In the genomic region with DNA sequence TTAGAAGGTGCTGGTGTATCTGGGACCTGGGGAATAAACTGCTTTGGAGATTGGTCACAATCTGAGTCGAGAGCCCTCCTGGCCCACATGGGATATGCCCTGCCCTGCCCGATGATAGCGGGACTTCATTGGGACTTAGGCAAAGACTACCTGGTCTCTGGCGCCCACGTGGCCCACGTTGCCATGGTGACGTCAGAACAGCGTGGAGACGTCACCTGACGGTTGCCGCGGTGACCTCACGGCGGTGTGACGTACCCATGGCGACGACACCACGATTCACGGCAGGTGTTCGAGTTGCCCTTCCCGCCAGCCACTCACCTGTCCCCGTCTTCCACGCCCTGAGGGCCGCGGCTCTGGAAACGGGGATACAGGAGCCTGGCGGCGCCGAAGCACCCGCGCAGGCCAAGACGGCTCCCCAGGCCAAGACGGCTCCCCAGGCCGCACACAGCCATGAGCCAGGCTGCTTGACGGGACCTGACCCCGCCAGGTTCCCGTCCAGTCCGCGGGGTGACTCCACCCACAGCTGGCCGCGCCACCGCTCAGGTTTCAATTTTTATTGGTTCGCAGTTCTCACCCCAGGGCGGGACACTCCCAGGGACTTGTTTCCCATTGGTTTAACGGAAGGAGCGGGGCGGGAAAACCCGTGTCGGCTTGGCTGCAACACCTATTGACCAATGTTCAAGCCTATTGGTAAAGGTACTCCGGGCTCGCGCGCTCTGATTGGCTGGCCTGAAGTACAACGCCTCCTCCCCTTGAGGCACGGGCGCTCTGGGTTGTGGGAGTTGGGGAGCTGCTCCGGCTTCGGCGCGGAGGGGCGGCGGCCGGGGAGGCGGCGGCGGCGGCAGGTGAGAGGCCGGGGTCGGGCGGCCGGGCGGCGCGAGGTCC, we compare ENCODE assay signal across 1 cellular context.
TF ChIP-seq lines count a peak whose summit lies in the region.

A gene (minus strand): TSS at position 476 of the 885 bp plus-strand sequence. CDS start 24 bp downstream, at position 452.
A gene (plus strand): TSS at position 766 of the 885 bp plus-strand sequence. CDS start 1,029 bp downstream, outside the sequence.

TF ChIP-seq in HepG2, 621 proteins besides CTCF, POLR2A, EP300 and RAD21 (continued from another document and continues in another):
- TF ChIP-seq, protein P1, sequence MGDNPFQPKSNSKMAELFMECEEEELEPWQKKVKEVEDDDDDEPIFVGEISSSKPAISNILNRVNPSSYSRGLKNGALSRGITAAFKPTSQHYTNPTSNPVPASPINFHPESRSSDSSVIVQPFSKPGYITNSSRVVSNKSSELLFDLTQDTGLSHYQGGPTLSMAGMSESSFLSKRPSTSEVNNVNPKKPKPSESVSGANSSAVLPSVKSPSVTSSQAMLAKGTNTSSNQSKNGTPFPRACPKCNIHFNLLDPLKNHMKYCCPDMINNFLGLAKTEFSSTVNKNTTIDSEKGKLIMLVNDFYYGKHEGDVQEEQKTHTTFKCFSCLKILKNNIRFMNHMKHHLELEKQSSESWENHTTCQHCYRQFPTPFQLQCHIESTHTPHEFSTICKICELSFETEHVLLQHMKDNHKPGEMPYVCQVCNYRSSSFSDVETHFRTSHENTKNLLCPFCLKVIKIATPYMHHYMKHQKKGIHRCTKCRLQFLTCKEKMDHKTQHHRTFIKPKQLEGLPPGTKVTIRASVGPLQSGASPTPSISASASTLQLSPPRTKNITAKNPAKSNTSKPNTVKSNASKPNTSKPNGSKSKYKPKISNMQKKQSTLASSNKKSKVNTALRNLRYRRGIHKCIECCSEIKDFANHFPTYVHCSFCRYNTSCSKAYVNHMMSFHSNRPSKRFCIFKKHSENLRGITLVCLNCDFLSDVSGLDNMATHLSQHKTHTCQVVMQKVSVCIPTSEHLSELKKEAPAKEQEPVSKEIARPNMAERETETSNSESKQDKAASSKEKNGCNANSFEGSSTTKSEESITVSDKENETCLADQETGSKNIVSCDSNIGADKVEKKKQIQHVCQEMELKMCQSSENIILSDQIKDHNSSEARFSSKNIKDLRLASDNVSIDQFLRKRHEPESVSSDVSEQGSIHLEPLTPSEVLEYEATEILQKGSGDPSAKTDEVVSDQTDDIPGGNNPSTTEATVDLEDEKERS (CRISPR knock-in tag; IDR thresholded peaks at IDR 0.05) = peak; percentile 60; the same call in 1 of the 2 replicates
- TF ChIP-seq JDP2 (CRISPR knock-in tag; IDR thresholded peaks at IDR 0.05; ENCODE audit: borderline replicate concordance) (no peak), TEAD2 (CRISPR knock-in tag; IDR thresholded peaks at IDR 0.05) (no peak), CENPX (CRISPR knock-in tag; IDR thresholded peaks at IDR 0.05) (no peak), ZNF589 (CRISPR knock-in tag; conservative IDR thresholded peaks at IDR 0.05) (peak; percentile 61; the same call in 1 of the 2 replicates), ARNT2 (CRISPR knock-in tag; IDR thresholded peaks at IDR 0.05; ENCODE audit: low read depth) (peak; percentile 83), TCF12 (IDR thresholded peaks at IDR 0.05) (no peak), TCF12 (CRISPR knock-in tag; IDR thresholded peaks at IDR 0.05) (peak; percentile 78; the same call in 1 of the 2 replicates), KLF11 (CRISPR knock-in tag; IDR thresholded peaks at IDR 0.05) (peak; percentile 85), ZKSCAN8 (CRISPR knock-in tag; IDR thresholded peaks at IDR 0.05; ENCODE audit: borderline replicate concordance) (peak; percentile 39; the same call in 1 of the 2 replicates), CHCHD3 (CRISPR knock-in tag; IDR thresholded peaks at IDR 0.05) (peak; percentile 94; the same call in 1 of the 2 replicates), PAX8 (CRISPR knock-in tag; IDR thresholded peaks at IDR 0.05; ENCODE audit: borderline replicate concordance) (no peak), GATA4 (IDR thresholded peaks at IDR 0.05; ENCODE audit: borderline replicate concordance, low read depth) (no peak), RBM39 (IDR thresholded peaks at IDR 0.05; ENCODE audit: low read depth, low read length, poor library complexity, severe bottlenecking) (peak; percentile 67), ZNF766 (CRISPR knock-in tag; IDR thresholded peaks at IDR 0.05; ENCODE audit: borderline replicate concordance) (no peak), ZNF709 (CRISPR knock-in tag; IDR thresholded peaks at IDR 0.05) (peak; percentile 96), MTF2 (CRISPR knock-in tag; IDR thresholded peaks at IDR 0.05; ENCODE audit: borderline replicate concordance) (no peak), ZNF234 (CRISPR knock-in tag; conservative IDR thresholded peaks at IDR 0.05) (no peak), ZIK1 (CRISPR knock-in tag; IDR thresholded peaks at IDR 0.05; ENCODE audit: borderline replicate concordance, low read depth) (peak; percentile 66; the same call in 1 of the 2 replicates), ZSCAN30 (CRISPR knock-in tag; IDR thresholded peaks at IDR 0.05) (0 out of 2 replicates have a peak, but pooled peaks have one; percentile 26), ZSCAN20 (CRISPR knock-in tag; IDR thresholded peaks at IDR 0.05; ENCODE audit: borderline replicate concordance) (no peak)
- TF ChIP-seq, protein P2, sequence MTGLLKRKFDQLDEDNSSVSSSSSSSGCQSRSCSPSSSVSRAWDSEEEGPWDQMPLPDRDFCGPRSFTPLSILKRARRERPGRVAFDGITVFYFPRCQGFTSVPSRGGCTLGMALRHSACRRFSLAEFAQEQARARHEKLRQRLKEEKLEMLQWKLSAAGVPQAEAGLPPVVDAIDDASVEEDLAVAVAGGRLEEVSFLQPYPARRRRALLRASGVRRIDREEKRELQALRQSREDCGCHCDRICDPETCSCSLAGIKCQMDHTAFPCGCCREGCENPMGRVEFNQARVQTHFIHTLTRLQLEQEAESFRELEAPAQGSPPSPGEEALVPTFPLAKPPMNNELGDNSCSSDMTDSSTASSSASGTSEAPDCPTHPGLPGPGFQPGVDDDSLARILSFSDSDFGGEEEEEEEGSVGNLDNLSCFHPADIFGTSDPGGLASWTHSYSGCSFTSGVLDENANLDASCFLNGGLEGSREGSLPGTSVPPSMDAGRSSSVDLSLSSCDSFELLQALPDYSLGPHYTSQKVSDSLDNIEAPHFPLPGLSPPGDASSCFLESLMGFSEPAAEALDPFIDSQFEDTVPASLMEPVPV (CRISPR knock-in tag; IDR thresholded peaks at IDR 0.05) = peak; percentile 92; the same call in 1 of the 2 replicates
- TF ChIP-seq, protein P3, sequence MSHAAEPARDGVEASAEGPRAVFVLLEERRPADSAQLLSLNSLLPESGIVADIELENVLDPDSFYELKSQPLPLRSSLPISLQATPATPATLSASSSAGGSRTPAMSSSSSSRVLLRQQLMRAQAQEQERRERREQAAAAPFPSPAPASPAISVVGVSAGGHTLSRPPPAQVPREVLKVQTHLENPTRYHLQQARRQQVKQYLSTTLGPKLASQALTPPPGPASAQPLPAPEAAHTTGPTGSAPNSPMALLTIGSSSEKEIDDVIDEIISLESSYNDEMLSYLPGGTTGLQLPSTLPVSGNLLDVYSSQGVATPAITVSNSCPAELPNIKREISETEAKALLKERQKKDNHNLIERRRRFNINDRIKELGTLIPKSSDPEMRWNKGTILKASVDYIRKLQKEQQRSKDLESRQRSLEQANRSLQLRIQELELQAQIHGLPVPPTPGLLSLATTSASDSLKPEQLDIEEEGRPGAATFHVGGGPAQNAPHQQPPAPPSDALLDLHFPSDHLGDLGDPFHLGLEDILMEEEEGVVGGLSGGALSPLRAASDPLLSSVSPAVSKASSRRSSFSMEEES (CRISPR knock-in tag; IDR thresholded peaks at IDR 0.05) = peak; percentile 72
- TF ChIP-seq, protein P4, sequence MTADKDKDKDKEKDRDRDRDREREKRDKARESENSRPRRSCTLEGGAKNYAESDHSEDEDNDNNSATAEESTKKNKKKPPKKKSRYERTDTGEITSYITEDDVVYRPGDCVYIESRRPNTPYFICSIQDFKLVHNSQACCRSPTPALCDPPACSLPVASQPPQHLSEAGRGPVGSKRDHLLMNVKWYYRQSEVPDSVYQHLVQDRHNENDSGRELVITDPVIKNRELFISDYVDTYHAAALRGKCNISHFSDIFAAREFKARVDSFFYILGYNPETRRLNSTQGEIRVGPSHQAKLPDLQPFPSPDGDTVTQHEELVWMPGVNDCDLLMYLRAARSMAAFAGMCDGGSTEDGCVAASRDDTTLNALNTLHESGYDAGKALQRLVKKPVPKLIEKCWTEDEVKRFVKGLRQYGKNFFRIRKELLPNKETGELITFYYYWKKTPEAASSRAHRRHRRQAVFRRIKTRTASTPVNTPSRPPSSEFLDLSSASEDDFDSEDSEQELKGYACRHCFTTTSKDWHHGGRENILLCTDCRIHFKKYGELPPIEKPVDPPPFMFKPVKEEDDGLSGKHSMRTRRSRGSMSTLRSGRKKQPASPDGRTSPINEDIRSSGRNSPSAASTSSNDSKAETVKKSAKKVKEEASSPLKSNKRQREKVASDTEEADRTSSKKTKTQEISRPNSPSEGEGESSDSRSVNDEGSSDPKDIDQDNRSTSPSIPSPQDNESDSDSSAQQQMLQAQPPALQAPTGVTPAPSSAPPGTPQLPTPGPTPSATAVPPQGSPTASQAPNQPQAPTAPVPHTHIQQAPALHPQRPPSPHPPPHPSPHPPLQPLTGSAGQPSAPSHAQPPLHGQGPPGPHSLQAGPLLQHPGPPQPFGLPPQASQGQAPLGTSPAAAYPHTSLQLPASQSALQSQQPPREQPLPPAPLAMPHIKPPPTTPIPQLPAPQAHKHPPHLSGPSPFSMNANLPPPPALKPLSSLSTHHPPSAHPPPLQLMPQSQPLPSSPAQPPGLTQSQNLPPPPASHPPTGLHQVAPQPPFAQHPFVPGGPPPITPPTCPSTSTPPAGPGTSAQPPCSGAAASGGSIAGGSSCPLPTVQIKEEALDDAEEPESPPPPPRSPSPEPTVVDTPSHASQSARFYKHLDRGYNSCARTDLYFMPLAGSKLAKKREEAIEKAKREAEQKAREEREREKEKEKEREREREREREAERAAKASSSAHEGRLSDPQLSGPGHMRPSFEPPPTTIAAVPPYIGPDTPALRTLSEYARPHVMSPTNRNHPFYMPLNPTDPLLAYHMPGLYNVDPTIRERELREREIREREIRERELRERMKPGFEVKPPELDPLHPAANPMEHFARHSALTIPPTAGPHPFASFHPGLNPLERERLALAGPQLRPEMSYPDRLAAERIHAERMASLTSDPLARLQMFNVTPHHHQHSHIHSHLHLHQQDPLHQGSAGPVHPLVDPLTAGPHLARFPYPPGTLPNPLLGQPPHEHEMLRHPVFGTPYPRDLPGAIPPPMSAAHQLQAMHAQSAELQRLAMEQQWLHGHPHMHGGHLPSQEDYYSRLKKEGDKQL (CRISPR knock-in tag; IDR thresholded peaks at IDR 0.05; ENCODE audit: low read depth) = no peak
- TF ChIP-seq, protein P5, sequence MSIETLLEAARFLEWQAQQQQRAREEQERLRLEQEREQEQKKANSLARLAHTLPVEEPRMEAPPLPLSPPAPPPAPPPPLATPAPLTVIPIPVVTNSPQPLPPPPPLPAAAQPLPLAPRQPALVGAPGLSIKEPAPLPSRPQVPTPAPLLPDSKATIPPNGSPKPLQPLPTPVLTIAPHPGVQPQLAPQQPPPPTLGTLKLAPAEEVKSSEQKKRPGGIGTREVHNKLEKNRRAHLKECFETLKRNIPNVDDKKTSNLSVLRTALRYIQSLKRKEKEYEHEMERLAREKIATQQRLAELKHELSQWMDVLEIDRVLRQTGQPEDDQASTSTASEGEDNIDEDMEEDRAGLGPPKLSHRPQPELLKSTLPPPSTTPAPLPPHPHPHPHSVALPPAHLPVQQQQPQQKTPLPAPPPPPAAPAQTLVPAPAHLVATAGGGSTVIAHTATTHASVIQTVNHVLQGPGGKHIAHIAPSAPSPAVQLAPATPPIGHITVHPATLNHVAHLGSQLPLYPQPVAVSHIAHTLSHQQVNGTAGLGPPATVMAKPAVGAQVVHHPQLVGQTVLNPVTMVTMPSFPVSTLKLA (IDR thresholded peaks at IDR 0.05) = peak; percentile 83
- TF ChIP-seq, protein P6, sequence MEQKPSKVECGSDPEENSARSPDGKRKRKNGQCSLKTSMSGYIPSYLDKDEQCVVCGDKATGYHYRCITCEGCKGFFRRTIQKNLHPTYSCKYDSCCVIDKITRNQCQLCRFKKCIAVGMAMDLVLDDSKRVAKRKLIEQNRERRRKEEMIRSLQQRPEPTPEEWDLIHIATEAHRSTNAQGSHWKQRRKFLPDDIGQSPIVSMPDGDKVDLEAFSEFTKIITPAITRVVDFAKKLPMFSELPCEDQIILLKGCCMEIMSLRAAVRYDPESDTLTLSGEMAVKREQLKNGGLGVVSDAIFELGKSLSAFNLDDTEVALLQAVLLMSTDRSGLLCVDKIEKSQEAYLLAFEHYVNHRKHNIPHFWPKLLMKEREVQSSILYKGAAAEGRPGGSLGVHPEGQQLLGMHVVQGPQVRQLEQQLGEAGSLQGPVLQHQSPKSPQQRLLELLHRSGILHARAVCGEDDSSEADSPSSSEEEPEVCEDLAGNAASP (CRISPR knock-in tag; IDR thresholded peaks at IDR 0.05; ENCODE audit: borderline replicate concordance) = 0 out of 2 replicates have a peak, but pooled peaks have one; percentile 59
- TF ChIP-seq, protein P7, sequence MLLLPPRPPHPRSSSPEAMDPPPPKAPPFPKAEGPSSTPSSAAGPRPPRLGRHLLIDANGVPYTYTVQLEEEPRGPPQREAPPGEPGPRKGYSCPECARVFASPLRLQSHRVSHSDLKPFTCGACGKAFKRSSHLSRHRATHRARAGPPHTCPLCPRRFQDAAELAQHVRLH (CRISPR knock-in tag; IDR thresholded peaks at IDR 0.05; ENCODE audit: borderline replicate concordance, low read depth) = 0 out of 2 replicates have a peak, but pooled peaks have one; percentile 56
- TF ChIP-seq, protein P8, sequence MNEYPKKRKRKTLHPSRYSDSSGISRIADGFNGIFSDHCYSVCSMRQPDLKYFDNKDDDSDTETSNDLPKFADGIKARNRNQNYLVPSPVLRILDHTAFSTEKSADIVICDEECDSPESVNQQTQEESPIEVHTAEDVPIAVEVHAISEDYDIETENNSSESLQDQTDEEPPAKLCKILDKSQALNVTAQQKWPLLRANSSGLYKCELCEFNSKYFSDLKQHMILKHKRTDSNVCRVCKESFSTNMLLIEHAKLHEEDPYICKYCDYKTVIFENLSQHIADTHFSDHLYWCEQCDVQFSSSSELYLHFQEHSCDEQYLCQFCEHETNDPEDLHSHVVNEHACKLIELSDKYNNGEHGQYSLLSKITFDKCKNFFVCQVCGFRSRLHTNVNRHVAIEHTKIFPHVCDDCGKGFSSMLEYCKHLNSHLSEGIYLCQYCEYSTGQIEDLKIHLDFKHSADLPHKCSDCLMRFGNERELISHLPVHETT (CRISPR knock-in tag; conservative IDR thresholded peaks at IDR 0.05) = peak; percentile 82; the same call in 1 of the 2 replicates
- TF ChIP-seq, protein P9, sequence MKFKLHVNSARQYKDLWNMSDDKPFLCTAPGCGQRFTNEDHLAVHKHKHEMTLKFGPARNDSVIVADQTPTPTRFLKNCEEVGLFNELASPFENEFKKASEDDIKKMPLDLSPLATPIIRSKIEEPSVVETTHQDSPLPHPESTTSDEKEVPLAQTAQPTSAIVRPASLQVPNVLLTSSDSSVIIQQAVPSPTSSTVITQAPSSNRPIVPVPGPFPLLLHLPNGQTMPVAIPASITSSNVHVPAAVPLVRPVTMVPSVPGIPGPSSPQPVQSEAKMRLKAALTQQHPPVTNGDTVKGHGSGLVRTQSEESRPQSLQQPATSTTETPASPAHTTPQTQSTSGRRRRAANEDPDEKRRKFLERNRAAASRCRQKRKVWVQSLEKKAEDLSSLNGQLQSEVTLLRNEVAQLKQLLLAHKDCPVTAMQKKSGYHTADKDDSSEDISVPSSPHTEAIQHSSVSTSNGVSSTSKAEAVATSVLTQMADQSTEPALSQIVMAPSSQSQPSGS (CRISPR knock-in tag; IDR thresholded peaks at IDR 0.05) = peak; percentile 84
